In genomic region chr19:4064551-4065260, GRCh38 we compare ENCODE assay signal across 8 cellular contexts. TPM values are rescaled to one million over a fixed set of nuclear protein-coding genes. Genes with fewer than 3 reads are reported as not detected.
DNase-seq lines count a peak whose midpoint lies in the region; ATAC-seq, FAIRE-seq and TF ChIP-seq lines count a peak whose summit lies in the region.

No MANE protein-coding gene starts in this region.

- H3K36me3 ChIP-seq in GM23248 (ENCODE audit: low read depth) (no peaks in the 10 kb centered on the region), SK-N-MC (ENCODE audit: insufficient read depth, low read length) (peaks cover 15% of the 10 kb centered on the region; the same call in 1 of the 2 replicates), bronchial epithelial cell (ENCODE audit: control insufficient read depth, insufficient read depth, low read length) (peaks cover 9% of the 10 kb centered on the region), keratinocyte (ENCODE audit: control insufficient read depth in 2 of 2, extremely low read depth in 1 of 2, insufficient read depth in 2 of 2, low read length in 2 of 2) (peaks cover 5 to 18% of the 10 kb centered on the region in 2 experiments), smooth muscle cell (ENCODE audit: low read depth) (no peaks in the 10 kb centered on the region)

- dilution Hi-C loops in keratinocyte (cut with MboI; ENCODE audit: extremely low pct_ligation_motif_present, low sequenced_read_pairs) = no loop called here

- H2AFZ ChIP-seq in GM23248 (no peak overlapping the region), keratinocyte (ENCODE audit: control insufficient read depth, low read length) (no peak overlapping the region), smooth muscle cell (ENCODE audit: low read depth) (no peak overlapping the region)

- H3K9me1 ChIP-seq in keratinocyte (ENCODE audit: control insufficient read depth, extremely low read depth, insufficient read depth, low read length) = no peaks in the 10 kb centered on the region

- H3F3A ChIP-seq in GM23248 (ENCODE audit: insufficient read depth) (0 out of 2 replicates have a peak, but pooled peaks cover 3% of the 10 kb centered on the region), smooth muscle cell (ENCODE audit: low read depth) (no peaks in the 10 kb centered on the region)

- ATAC-seq in esophagus mucosa = no peak

- peaks cover 53% of the 10 kb centered on the region for H3K79me2 ChIP-seq in GM23248 (ENCODE audit: insufficient read depth)
- peaks cover 54% of the 10 kb centered on the region for H3K79me2 ChIP-seq in keratinocyte (ENCODE audit: control insufficient read depth, insufficient read depth, low read length)
- peaks cover 54% of the 10 kb centered on the region for H3K79me2 ChIP-seq in smooth muscle cell (ENCODE audit: low read depth)

- H3K27me3 ChIP-seq in GM23248 (replicated peaks; ENCODE audit: insufficient read depth) (no peaks in the 10 kb centered on the region), bronchial epithelial cell (ENCODE audit: control insufficient read depth, insufficient read depth, low read length) (no peaks in the 10 kb centered on the region), keratinocyte (ENCODE audit: control insufficient read depth, extremely low read depth, insufficient read depth, low read length) (no peaks in the 10 kb centered on the region), smooth muscle cell (ENCODE audit: low read depth) (no peaks in the 10 kb centered on the region)

- H3K4me3 ChIP-seq in GM23248 (peak overlapping the region; percentile 82), SK-N-MC (peak overlapping the region; percentile 90), bronchial epithelial cell (ENCODE audit: low read depth, low read length) (peak overlapping the region; percentile 84), keratinocyte (ENCODE audit: control insufficient read depth in 2 of 3, extremely low read depth in 1 of 3, insufficient read depth in 2 of 3, low read depth in 1 of 3, low read length in 3 of 3) (peak overlapping the region; percentile 85 to 92 (median 92)), smooth muscle cell (peak overlapping the region; percentile 92)

- TF ChIP-seq CTCF in bronchial epithelial cell (IDR thresholded peaks at IDR 0.05; ENCODE audit: insufficient read depth, low read length, severe bottlenecking) (no peak), keratinocyte (optimal IDR thresholded peaks at IDR 0.05 in 1 of 3, IDR thresholded peaks at IDR 0.05 in 1 of 3, conservative IDR thresholded peaks at IDR 0.05 in 1 of 3; ENCODE audit: extremely low read depth in 1 of 3, insufficient read depth in 2 of 3, low read length in 3 of 3) (no peak), smooth muscle cell (IDR thresholded peaks at IDR 0.05; ENCODE audit: borderline replicate concordance, insufficient read depth, poor library complexity, severe bottlenecking) (no peak)

- no peaks in the 10 kb centered on the region for H3K9me2 ChIP-seq in GM23248 (ENCODE audit: insufficient read depth)

- H4K20me1 ChIP-seq in GM23248 (ENCODE audit: insufficient read depth) = peaks cover 3% of the 10 kb centered on the region; the same call in 1 of the 2 replicates
- peaks cover 33% of the 10 kb centered on the region for H4K20me1 ChIP-seq in keratinocyte (ENCODE audit: control insufficient read depth, extremely low read depth, insufficient read depth, low read length)
- peaks cover 53% of the 10 kb centered on the region for H4K20me1 ChIP-seq in smooth muscle cell (ENCODE audit: low read depth)

- H3K4me2 ChIP-seq in GM23248 (ENCODE audit: unreplicated experiment) (peak overlapping the region; percentile 77), keratinocyte (ENCODE audit: control insufficient read depth, extremely low read depth, insufficient read depth, low read depth, low read length) (peak overlapping the region; percentile 96), smooth muscle cell (peak overlapping the region; percentile 90)

- H3K9ac ChIP-seq in GM23248 = peak overlapping the region; percentile 86
- H3K9ac ChIP-seq in SK-N-MC (ENCODE audit: insufficient read length) = peak overlapping the region; percentile 92
- H3K9ac ChIP-seq in keratinocyte (ENCODE audit: control insufficient read depth, extremely low read depth, insufficient read depth, low read length) = peak overlapping the region; percentile 88
- H3K9ac ChIP-seq in smooth muscle cell (ENCODE audit: low read depth) = peak overlapping the region; percentile 93

- in situ Hi-C loops in GM23248 (cut with MboI) = no loop called here

- WGBS in GM23248 (ENCODE audit: low coverage in 1 of 2, low lambda C conversion rate in 2 of 2, missing lambda C conversion rate in 2 of 2), 2 experiments = 0% methylated on average over 22 to 47 of the region's 56 CpGs
- WGBS in smooth muscle cell (ENCODE audit: low lambda C conversion rate) = 5% methylated on average over 14 of the region's 56 CpGs

- FAIRE-seq in bronchial epithelial cell (lab: Jason Lieb, UNC) (no peak), keratinocyte (lab: Jason Lieb, UNC) (no peak)

- no peaks in the 10 kb centered on the region for H3K9me3 ChIP-seq in GM23248 (ENCODE audit: low read depth)
- no peaks in the 10 kb centered on the region for H3K9me3 ChIP-seq in SK-N-MC (ENCODE audit: low read depth, low read length)
- H3K9me3 ChIP-seq in keratinocyte (ENCODE audit: control insufficient read depth, low read depth, low read length) = no peaks in the 10 kb centered on the region
- H3K9me3 ChIP-seq in smooth muscle cell (replicated peaks; ENCODE audit: low read depth) = no peaks in the 10 kb centered on the region

- H3K4me1 ChIP-seq in GM23248 (ENCODE audit: insufficient read depth) (peaks cover 31% of the 10 kb centered on the region), keratinocyte (ENCODE audit: control insufficient read depth, extremely low read depth, insufficient read depth, low read length) (peaks cover 45% of the 10 kb centered on the region), smooth muscle cell (ENCODE audit: low read depth) (peaks cover 16% of the 10 kb centered on the region)

- H3K27ac ChIP-seq in GM23248 (peak overlapping the region; percentile 80), SK-N-MC (peak overlapping the region; percentile 85), keratinocyte (ENCODE audit: control insufficient read depth, insufficient read depth, low read length) (peak overlapping the region; percentile 71), smooth muscle cell (ENCODE audit: low read depth) (peak overlapping the region; percentile 84)

- DNase-seq in CD1c-positive myeloid dendritic cell (ENCODE audit: extremely low spot score) (peak; percentile 45), GM23248 (peak; percentile 65), SK-N-MC (ENCODE audit: low read depth, low spot score) (no peak), bronchial epithelial cell (ENCODE audit: low read depth) (no peak), keratinocyte (ENCODE audit: low read depth, low spot score) (no peak), smooth muscle cell (lab: John Stamatoyannopoulos, UW; ENCODE audit: unreplicated experiment) (no peak), middle frontal gyrus (ENCODE audit: extremely low spot score, low spot score) (no peak)

RNA-seq across cellular contexts. Expression of gene ZBTB7A, which starts 2.0 kb away (rescaled TPM):
- 33.6 and 41.3 TPM in 2 replicates for total RNA-seq in GM23248 (2014; rRNA removed; shearing (Covaris generic))
- polyA plus RNA-seq in GM23248 (2016; fragmentation: Nextera tagmentation; extraction: Ambion mirVana) (17.8 and 20.6 TPM in 2 replicates), keratinocyte (3.7 to 9.8 TPM (median 7.2 TPM) in 3 replicates), smooth muscle cell (36.0 and 53.4 TPM in 2 replicates)
- total RNA-seq in bronchial epithelial cell (15.3 and 29.2 TPM in 2 replicates), smooth muscle cell (13.3 and 16.1 TPM in 2 replicates), esophagus mucosa (53.7 TPM)
- polyA plus RNA-seq in keratinocyte (2011; ENCODE audit: low read depth) = 18.6 TPM
- polyA plus RNA-seq in keratinocyte (2011; cell fraction: cytosol; rRNA removed) = 4.8 and 14.2 TPM in 2 replicates
- 15.6 and 25.3 TPM in 2 replicates for polyA plus RNA-seq in keratinocyte (2011; cell fraction: nucleus; rRNA removed)
- 23.6 and 24.7 TPM in 2 replicates for polyA plus RNA-seq in keratinocyte (2012; ENCODE audit: low replicate concordance)
- polyA minus RNA-seq in keratinocyte = 5.2 to 12.8 TPM (median 7.7 TPM) in 3 replicates
- 60.4 TPM for polyA minus RNA-seq in keratinocyte (2011; cell fraction: cytosol; rRNA and poly(A)+ RNA removed)
- polyA minus RNA-seq in keratinocyte (2011; cell fraction: nucleus; rRNA and poly(A)+ RNA removed) = 35.8 and 46.1 TPM in 2 replicates

RNA-seq across cellular contexts. Expression of gene PIAS4, which starts 57.2 kb away (rescaled TPM):
- total RNA-seq in GM23248 (2014; rRNA removed; shearing (Covaris generic)) = 16.8 and 21.0 TPM in 2 replicates
- 6.9 and 9.1 TPM in 2 replicates for polyA plus RNA-seq in GM23248 (2016; fragmentation: Nextera tagmentation; extraction: Ambion mirVana)
- total RNA-seq in bronchial epithelial cell = 10.0 and 24.2 TPM in 2 replicates
- polyA plus RNA-seq in keratinocyte = 6.1 to 11.4 TPM (median 7.5 TPM) in 3 replicates
- 18.7 TPM for polyA plus RNA-seq in keratinocyte (2011; ENCODE audit: low read depth)
- 6.4 and 13.1 TPM in 2 replicates for polyA plus RNA-seq in keratinocyte (2011; cell fraction: cytosol; rRNA removed)
- 12.7 and 17.1 TPM in 2 replicates for polyA plus RNA-seq in keratinocyte (2011; cell fraction: nucleus; rRNA removed)
- 20.0 and 20.7 TPM in 2 replicates for polyA plus RNA-seq in keratinocyte (2012; ENCODE audit: low replicate concordance)
- polyA minus RNA-seq in keratinocyte = 7.4 to 42.2 TPM (median 7.6 TPM) in 3 replicates
- polyA minus RNA-seq in keratinocyte (2011; cell fraction: cytosol; rRNA and poly(A)+ RNA removed) = 7.7 TPM
- polyA minus RNA-seq in keratinocyte (2011; cell fraction: nucleus; rRNA and poly(A)+ RNA removed) = 8.4 and 9.0 TPM in 2 replicates
- total RNA-seq in smooth muscle cell = 15.6 and 17.3 TPM in 2 replicates
- polyA plus RNA-seq in smooth muscle cell = 8.1 and 14.0 TPM in 2 replicates
- 19.3 TPM for total RNA-seq in esophagus mucosa

RNA-seq across cellular contexts. Expression of gene MAP2K2, which starts 59.2 kb away (rescaled TPM):
- 162 and 212 TPM in 2 replicates for total RNA-seq in GM23248 (2014; rRNA removed; shearing (Covaris generic))
- 32.3 and 47.0 TPM in 2 replicates for polyA plus RNA-seq in GM23248 (2016; fragmentation: Nextera tagmentation; extraction: Ambion mirVana)
- total RNA-seq in bronchial epithelial cell = 116 and 178 TPM in 2 replicates
- 61.8 to 97.9 TPM (median 89.5 TPM) in 3 replicates for polyA plus RNA-seq in keratinocyte
- polyA plus RNA-seq in keratinocyte (2011; ENCODE audit: low read depth) = 95.5 TPM
- 64.6 and 162 TPM in 2 replicates for polyA plus RNA-seq in keratinocyte (2011; cell fraction: cytosol; rRNA removed)
- 70.6 and 94.2 TPM in 2 replicates for polyA plus RNA-seq in keratinocyte (2011; cell fraction: nucleus; rRNA removed)
- polyA plus RNA-seq in keratinocyte (2012; ENCODE audit: low replicate concordance) = 109 and 148 TPM in 2 replicates
- polyA minus RNA-seq in keratinocyte = 51.0 to 105 TPM (median 66.6 TPM) in 3 replicates
- polyA minus RNA-seq in keratinocyte (2011; cell fraction: cytosol; rRNA and poly(A)+ RNA removed) = 207 TPM
- polyA minus RNA-seq in keratinocyte (2011; cell fraction: nucleus; rRNA and poly(A)+ RNA removed) = 50.3 and 50.5 TPM in 2 replicates
- 79.1 and 90.1 TPM in 2 replicates for total RNA-seq in smooth muscle cell
- 186 and 193 TPM in 2 replicates for polyA plus RNA-seq in smooth muscle cell
- 114 TPM for total RNA-seq in esophagus mucosa

Comparison
In these comparisons a context has a peak if more than half of its experiments do, and no peak if none do; other contexts are left out.
1. DNase-seq: peak in CD1c-positive myeloid dendritic cell (single experiment) and GM23248 (single experiment); none in SK-N-MC (single experiment), bronchial epithelial cell (single experiment), keratinocyte (single experiment), smooth muscle cell (single experiment) and middle frontal gyrus (single experiment).
2. Peak in every context shown above with its lines, with median percentiles within 50 percentile points of each other: H3K27ac ChIP-seq, H3K4me2 ChIP-seq, H3K4me3 ChIP-seq and H3K9ac ChIP-seq.